8 cellular contexts compared by ENCODE assay signal in genomic region chr15:75455424-75455981, GRCh38. TPM values are rescaled to one million over a fixed set of nuclear protein-coding genes. Genes with fewer than 3 reads are reported as not detected.
DNase-seq lines count a peak whose midpoint lies in the region; ATAC-seq, FAIRE-seq and TF ChIP-seq lines count a peak whose summit lies in the region.

No MANE protein-coding gene starts in this region.

- H3K9me3 ChIP-seq in kidney (ENCODE audit: control insufficient read depth in 1 of 2, low read length in 2 of 2), result no peaks in the 10 kb centered on the region

- H3K27ac ChIP-seq in kidney (ENCODE audit: low read depth in 2 of 2, low read length in 2 of 2), result peak overlapping the region; percentile 95 to 97

- peak overlapping the region; percentile 99 for H3K4me3 Mint-ChIP-seq in activated CD4-positive, alpha-beta T cell treated with anti-CD3 and anti-CD28 coated beads for 36 hours

- peak; percentile 66 for DNase-seq in A172 (ENCODE audit: low spot score)
- peak; percentile 84 for DNase-seq in GM19240 (ENCODE audit: insufficient read length, low spot score)
- DNase-seq in NCI-H345 treated with DMSO at 0.1 percent for 48 hours (lab: John Stamatoyannopoulos, UW; ENCODE audit: unreplicated experiment), result peak; percentile 62
- peak; percentile 95 for DNase-seq in activated CD4-positive, alpha-beta T cell treated with anti-CD3 and anti-CD28 coated beads for 36 hours
- DNase-seq in cerebellum (ENCODE audit: low spot score), result peak; percentile 94
- peak; percentile 96 for DNase-seq in kidney
- peak; percentile 72 to 87 (median 85) for DNase-seq in stimulated activated CD4-positive, alpha-beta T cell treated with anti-CD3 and anti-CD28 coated beads, Interleukin-12 subunit alpha, Interleukin-12 subunit beta, amount 100 ng/mL, for 48 hours (ENCODE audit: low read depth in 2 of 3, low spot score in 1 of 3)

- peak overlapping the region; percentile 81 to 96 for H3K4me3 ChIP-seq in kidney (ENCODE audit: low read length in 2 of 2)

- peak overlapping the region; percentile 53 to 90 for H3K9ac ChIP-seq in kidney (ENCODE audit: low read length in 2 of 2)

- peaks cover 2% of the 10 kb centered on the region for H3K36me3 Mint-ChIP-seq in activated CD4-positive, alpha-beta T cell treated with anti-CD3 and anti-CD28 coated beads for 36 hours (ENCODE audit: low read depth)

- CTCF ChIA-PET in activated CD4-positive, alpha-beta T cell treated with anti-CD3 and anti-CD28 coated beads for 36 hours (lab: Charles Lee), result interaction anchor here (0.6 to 4.8 kb wide), 8 partner anchors 10 to 730 kb away, joined by 3 to 37 read pairs (median 4); partner anchors contain the start of genes MAN2C1, SNUPN and SNX33

- peak overlapping the region; percentile 83 for H3K27ac Mint-ChIP-seq in activated CD4-positive, alpha-beta T cell treated with anti-CD3 and anti-CD28 coated beads for 36 hours

- POLR2A ChIA-PET in activated CD4-positive, alpha-beta T cell treated with anti-CD3 and anti-CD28 coated beads for 36 hours (lab: Charles Lee), result interaction anchor here (0.6 to 7.3 kb wide), 9 partner anchors 9 to 254 kb away, joined by 3 to 83 read pairs (median 3); partner anchors contain the start of genes IMP3 and MAN2C1

- no peak for TF ChIP-seq CTCF in kidney (IDR thresholded peaks at IDR 0.05; ENCODE audit: borderline replicate concordance, extremely low read depth, insufficient read depth)

- H3K4me1 ChIP-seq in kidney (ENCODE audit: control insufficient read depth in 1 of 2, insufficient read depth in 1 of 2, low read depth in 1 of 2, low read length in 2 of 2), result peaks cover 5 to 11% of the 10 kb centered on the region in 2 donors

- no peak for ATAC-seq in activated CD4-positive, alpha-beta T cell treated with anti-CD3 and anti-CD28 coated beads for 36 hours
- ATAC-seq in GM18873 (IDR thresholded peaks at IDR 0.05; ENCODE audit: low FRiP score, unreplicated experiment), result no peak

- no peak for FAIRE-seq in kidney (lab: Jason Lieb, UNC)

- H3K9me3 Mint-ChIP-seq in activated CD4-positive, alpha-beta T cell treated with anti-CD3 and anti-CD28 coated beads for 36 hours (ENCODE audit: low read depth), result no peaks in the 10 kb centered on the region

- no peaks in the 10 kb centered on the region for H3K36me3 ChIP-seq in kidney (ENCODE audit: control insufficient read depth in 1 of 2, insufficient read depth in 2 of 2, low read length in 2 of 2)

- intact Hi-C loops in activated CD4-positive, alpha-beta T cell treated with anti-CD3 and anti-CD28 coated beads for 36 hours (cut with DNase I, micrococcal nuclease), result loop anchor here (1.0 to 10.0 kb wide), 6 partner anchors 170 to 1965 kb away; partner anchors contain the start of genes ARID3B (in 1 of the 2), CLK3 (in 1 of the 2), HMG20A (in 1 of the 2) and PEAK1 (in 1 of the 2)
- intact Hi-C loops in kidney (cut with DNase I), result no loop called here

- H3K4me1 Mint-ChIP-seq in activated CD4-positive, alpha-beta T cell treated with anti-CD3 and anti-CD28 coated beads for 36 hours, result peaks cover 8% of the 10 kb centered on the region

- H3K27me3 Mint-ChIP-seq in activated CD4-positive, alpha-beta T cell treated with anti-CD3 and anti-CD28 coated beads for 36 hours, result no peaks in the 10 kb centered on the region

RNA-seq across cellular contexts. Expression of gene SIN3A, which starts 4.0 kb away (rescaled TPM):
- total RNA-seq in A172 (2014; rRNA removed; shearing (Covaris generic)), result 12.8 and 19.2 TPM in 2 replicates
- 10 to 100 TPM; 87.4 to 92.0 TPM for total RNA-seq in activated CD4-positive, alpha-beta T cell treated with anti-CD3 and anti-CD28 coated beads for 36 hours
- total RNA-seq in cerebellum (46.0 TPM), kidney (74.3 TPM)
- 9.2 TPM for polyA plus RNA-seq in kidney (ENCODE audit: insufficient read depth, low read depth, low replicate concordance)
